Comparison of ENCODE assay signal across 14 cellular contexts in genomic region chr10:90912176-90912575, GRCh38. TPM values are rescaled to one million over a fixed set of nuclear protein-coding genes. Genes with fewer than 3 reads are reported as not detected.
DNase-seq lines count a peak whose midpoint lies in the region; ATAC-seq and TF ChIP-seq lines count a peak whose summit lies in the region.
"Had no signal": no experiment of that assay in that cellular context is flagged by ENCODE, and none has a peak within 500 bp of the region (broad histone marks: within the 10 kb centered on the region; RNA-seq: fewer than 3 reads in every experiment).

No MANE protein-coding gene starts in this region.

- H3K4me3 ChIP-seq in HEK293 (ENCODE audit: low read depth, low read length) = no peak overlapping the region
- no peak overlapping the region for H3K4me3 ChIP-seq in SK-N-MC
- H3K4me3 ChIP-seq in heart left ventricle = no peak overlapping the region
- H3K4me3 ChIP-seq in gastrocnemius medialis = no peak overlapping the region
- H3K4me3 ChIP-seq: BLaER1, coronary artery, hepatocyte, K562 had no signal

- H3K9ac ChIP-seq in SK-N-MC (ENCODE audit: insufficient read length) = no peak overlapping the region
- H3K9ac ChIP-seq: BLaER1 had no signal

- DNase-seq in SK-N-MC (ENCODE audit: low read depth, low spot score) (no peak), heart left ventricle (no peak), gastrocnemius medialis (no peak), OCI-M1 (lab: John Stamatoyannopoulos, UW) (no peak)
- no peak for DNase-seq in activated naive CD8-positive, alpha-beta T cell treated with anti-CD3 and anti-CD28 coated beads, Interleukin-2, amount 50 U/mL, for 24 hours
- DNase-seq: DMS79 had no signal

- no peaks in the 10 kb centered on the region for H3K27me3 Mint-ChIP-seq in activated naive CD8-positive, alpha-beta T cell treated with anti-CD3 and anti-CD28 coated beads, Interleukin-2, amount 50 U/mL, for 24 hours
- H3K27me3 Mint-ChIP-seq: activated CD8-positive, alpha-beta T cell treated with anti-CD3 and anti-CD28 coated beads for 36 hours had no signal

- H3K9me3 ChIP-seq in HEK293 (ENCODE audit: control insufficient read depth, insufficient read depth, low read depth, low read length) (no peaks in the 10 kb centered on the region), SK-N-MC (ENCODE audit: low read depth, low read length) (no peaks in the 10 kb centered on the region), heart left ventricle (no peaks in the 10 kb centered on the region), gastrocnemius medialis (no peaks in the 10 kb centered on the region)
- H3K9me3 ChIP-seq: BLaER1 had no signal

- H3K36me3 Mint-ChIP-seq in activated naive CD8-positive, alpha-beta T cell treated with anti-CD3 and anti-CD28 coated beads, Interleukin-2, amount 50 U/mL, for 24 hours (ENCODE audit: low read depth) = peaks cover 5% of the 10 kb centered on the region

- no peak overlapping the region for H3K4me3 Mint-ChIP-seq in activated naive CD8-positive, alpha-beta T cell treated with anti-CD3 and anti-CD28 coated beads, Interleukin-2, amount 50 U/mL, for 24 hours
- H3K4me3 Mint-ChIP-seq: activated CD8-positive, alpha-beta T cell treated with anti-CD3 and anti-CD28 coated beads for 36 hours; activated T-helper 17 cell treated with anti-CD3 and anti-CD28 coated beads, Interleukin-2, amount 50 U/mL, for 72 hours had no signal

- H3K27ac ChIP-seq in HEK293 (ENCODE audit: extremely low read depth, low read depth, low read length) = no peak overlapping the region
- H3K27ac ChIP-seq in SK-N-MC = peak overlapping the region; percentile 60; the same call in 1 of the 2 replicates
- peak overlapping the region in 7 of 12 donors; percentile 1 to 36 (median 24) for H3K27ac ChIP-seq in heart left ventricle
- H3K27ac ChIP-seq in gastrocnemius medialis = peak overlapping the region in 3 of 4 donors; percentile 27 to 70 (median 56)
- H3K27ac ChIP-seq: BLaER1, coronary artery had no signal

- H3K27me3 ChIP-seq in heart left ventricle (no peaks in the 10 kb centered on the region), gastrocnemius medialis (no peaks in the 10 kb centered on the region)
- H3K27me3 ChIP-seq: BLaER1, hepatocyte had no signal

- H3K4me1 Mint-ChIP-seq in activated naive CD8-positive, alpha-beta T cell treated with anti-CD3 and anti-CD28 coated beads, Interleukin-2, amount 50 U/mL, for 24 hours = peaks cover 2% of the 10 kb centered on the region
- H3K4me1 Mint-ChIP-seq: activated T-helper 17 cell treated with anti-CD3 and anti-CD28 coated beads, Interleukin-2, amount 50 U/mL, for 72 hours had no signal

- in situ Hi-C loops in gastrocnemius medialis (cut with MboI; ENCODE audit: low sequenced_read_pairs in 4 of 4) = loop anchor here (5.0 to 10.0 kb wide), 5 partner anchors 53 to 343 kb away; no protein-coding TSS in a partner anchor

- H3K36me3 ChIP-seq in HEK293 (ENCODE audit: control insufficient read depth in 2 of 2, insufficient read depth in 1 of 2, low read length in 2 of 2) (peaks cover 0 to 11% of the 10 kb centered on the region in 2 experiments; a peak in 1 of 3 replicates), SK-N-MC (ENCODE audit: insufficient read depth, low read length) (peaks cover 6% of the 10 kb centered on the region; the same call in 1 of the 2 replicates), heart left ventricle (peaks cover 0 to 46% (median 15%) of the 10 kb centered on the region in 9 donors), gastrocnemius medialis (peaks cover 0 to 3% of the 10 kb centered on the region in 2 donors)

- no peaks in the 10 kb centered on the region for H3K9me3 Mint-ChIP-seq in activated naive CD8-positive, alpha-beta T cell treated with anti-CD3 and anti-CD28 coated beads, Interleukin-2, amount 50 U/mL, for 24 hours
- H3K9me3 Mint-ChIP-seq: activated T-helper 17 cell treated with anti-CD3 and anti-CD28 coated beads, Interleukin-2, amount 50 U/mL, for 72 hours had no signal

- H3K27ac Mint-ChIP-seq in activated naive CD8-positive, alpha-beta T cell treated with anti-CD3 and anti-CD28 coated beads, Interleukin-2, amount 50 U/mL, for 24 hours = no peak overlapping the region
- H3K27ac Mint-ChIP-seq: activated CD8-positive, alpha-beta T cell treated with anti-CD3 and anti-CD28 coated beads for 36 hours; activated T-helper 17 cell treated with anti-CD3 and anti-CD28 coated beads, Interleukin-2, amount 50 U/mL, for 72 hours had no signal

- H3K4me1 ChIP-seq in HEK293 (ENCODE audit: control insufficient read depth, insufficient read depth, low read length) (no peaks in the 10 kb centered on the region), heart left ventricle (peaks cover 0 to 6% (median 0%) of the 10 kb centered on the region in 12 donors), gastrocnemius medialis (no peaks in the 10 kb centered on the region)

- intact Hi-C loops in heart left ventricle (cut with DNase I) (loop anchor here in 7 of 10 donors (2.0 to 10.0 kb wide), 6 partner anchors 53 to 341 kb away; no protein-coding TSS in a partner anchor), gastrocnemius medialis (cut with DNase I; ENCODE audit: low total_unique reads) (no loop called here)

- peak in 1 of 4 donors; percentile 2 for ATAC-seq in heart left ventricle
- no peak for ATAC-seq in gastrocnemius medialis
- ATAC-seq in activated naive CD8-positive, alpha-beta T cell treated with anti-CD3 and anti-CD28 coated beads, Interleukin-2, amount 50 U/mL, for 24 hours = no peak
- no peak for ATAC-seq in GM18861 (IDR thresholded peaks at IDR 0.05; ENCODE audit: unreplicated experiment)

- no peak for TF ChIP-seq CTCF in HEK293 (tag by site-specific recombination; IDR thresholded peaks at IDR 0.05)
- TF ChIP-seq CTCF in heart left ventricle (IDR thresholded peaks at IDR 0.05) = no peak
- TF ChIP-seq CTCF in gastrocnemius medialis (IDR thresholded peaks at IDR 0.05 in 4 of 5, conservative IDR thresholded peaks at IDR 0.05 in 1 of 5) = no peak

- TF ChIP-seq POLR2A in heart left ventricle (IDR thresholded peaks at IDR 0.05) (peak in 1 of 2 donors; percentile 30), gastrocnemius medialis (IDR thresholded peaks at IDR 0.05) (no peak)

- CTCF ChIA-PET in HEK293 (lab: Yijun Ruan, JAX) = interaction anchor here (0.6 to 6.4 kb wide), 22 partner anchors 8 to 564 kb away, joined by 3 to 57 read pairs (median 4); partner anchors contain the start of gene ANKRD1

- 40 to 51% (median 44%) methylated on average over 4 of the region's 4 CpGs for WGBS in heart left ventricle, 4 donors

- POLR2A ChIA-PET in HEK293 (lab: Yijun Ruan, JAX) = interaction anchor here (0.6 to 2.6 kb wide), 8 partner anchors 9 to 1184 kb away, joined by 3 to 17 read pairs (median 6); partner anchors contain the start of gene ANKRD1

TF ChIP-seq in HEK293, 187 proteins besides CTCF, POLR2A, EP300 and RAD21 (continues in another document):
- TF ChIP-seq PATZ1 (tag by site-specific recombination; IDR thresholded peaks at IDR 0.05) (no peak), ZNF362 (tag by site-specific recombination; IDR thresholded peaks at IDR 0.05) (peak; percentile 62; the same call in 1 of the 2 replicates), ZSCAN23 (tag by site-specific recombination; IDR thresholded peaks at IDR 0.05) (no peak), KLF17 (tag by site-specific recombination; IDR thresholded peaks at IDR 0.05) (no peak), PRDM1 (tag by site-specific recombination; IDR thresholded peaks at IDR 0.05) (peak; percentile 53; the same call in 1 of the 2 replicates)

RNA-seq across cellular contexts. Expression of gene ANKRD1, which starts 8.7 kb away (rescaled TPM):
- total RNA-seq in heart left ventricle (1,000 to 10,000 TPM; 1,315 to 6,714 (median 4,181) TPM), gastrocnemius medialis (100 to 1,000 TPM in 2 of 4 donors, 10 to 100 TPM in 2; 18.6 to 168 (median 98.5) TPM)
- 1,000 to 10,000 TPM; 3,580 to 9,579 TPM for polyA plus RNA-seq in heart left ventricle
- total RNA-seq: activated CD8-positive, alpha-beta T cell treated with anti-CD3 and anti-CD28 coated beads for 36 hours; activated T-helper 17 cell treated with anti-CD3 and anti-CD28 coated beads, Interleukin-2, amount 50 U/mL, for 72 hours; K562 had no signal
- polyA plus RNA-seq: K562 had no signal

RNA-seq across cellular contexts. Expression of gene RPP30, which starts 40.4 kb away (rescaled TPM):
- 10 to 100 TPM; 26.4 to 39.9 (median 29.7) TPM for total RNA-seq in heart left ventricle
- polyA plus RNA-seq in heart left ventricle = 10 to 100 TPM; 36.0 to 36.3 TPM
- total RNA-seq in gastrocnemius medialis = 10 to 100 TPM; 20.4 to 44.9 (median 31.3) TPM

RNA-seq across cellular contexts. Expression of gene HTR7, which starts 54.3 kb away (rescaled TPM):
- total RNA-seq in heart left ventricle = under 1 TPM in 6 of 9 donors, not detected in 3; 0.10 to 0.66 (median 0.26) TPM
- polyA plus RNA-seq in heart left ventricle = under 1 TPM in 1 of 2 donors, not detected in 1; 0.17 TPM
- 1 to 10 TPM in 1 of 4 donors, under 1 TPM in 2, not detected in 1; 0.61 to 1.2 (median 0.85) TPM for total RNA-seq in gastrocnemius medialis
- total RNA-seq: activated CD8-positive, alpha-beta T cell treated with anti-CD3 and anti-CD28 coated beads for 36 hours had no signal

Comparison
In these comparisons a context has a peak if more than half of its experiments do, and no peak if none do; other contexts are left out.
1. RNA of gene ANKRD1, which starts 8.7 kb away (total RNA-seq): 1,315 to 6,714 TPM in heart left ventricle; 18.6 to 168 TPM in gastrocnemius medialis; every median in the first group is over 4 times any median in the second.